ENCODE assay signal across 18 cellular contexts in genomic region chr13:68996671-68997030, GRCh38.
DNase-seq lines count a peak whose midpoint lies in the region; ATAC-seq and TF ChIP-seq lines count a peak whose summit lies in the region.
"Had no signal": no experiment of that assay in that cellular context is flagged by ENCODE, and none has a peak within 500 bp of the region (broad histone marks: within the 10 kb centered on the region; RNA-seq: fewer than 3 reads in every experiment).

No MANE protein-coding gene starts in this region.

- ATAC-seq in GM23338 (no peak), GM19397 (IDR thresholded peaks at IDR 0.05; ENCODE audit: unreplicated experiment) (no peak)

- H3K36me3 Mint-ChIP-seq in GM23338 (ENCODE audit: low read depth) = peaks cover 16% of the 10 kb centered on the region; the same call in 2 of the 3 replicates
- H3K36me3 Mint-ChIP-seq in T-helper 2 cell treated with Interferon-gamma antibody and Interleukin-4, amounts not matched to agents 5 μg/mL and 100 μg/mL, for 36 hours (ENCODE audit: low read depth) = no peaks in the 10 kb centered on the region
- H3K36me3 Mint-ChIP-seq: CD14-positive monocyte; CD4-positive, alpha-beta memory T cell; CD4-positive, CD25-positive, alpha-beta regulatory T cell; CD8-positive, alpha-beta memory T cell had no signal

- H3K27me3 ChIP-seq in GM23338 (ENCODE audit: insufficient read depth) (no peaks in the 10 kb centered on the region), HUES48 (ENCODE audit: control insufficient read depth, insufficient read depth, low read length) (no peaks in the 10 kb centered on the region), neuron (ENCODE audit: insufficient read depth, low read length) (no peaks in the 10 kb centered on the region)
- H3K27me3 ChIP-seq: BE2C, BLaER1 had no signal

- H3K4me1 ChIP-seq in GM23338 (ENCODE audit: insufficient read depth) = peaks cover 30% of the 10 kb centered on the region
- peaks cover 28% of the 10 kb centered on the region for H3K4me1 ChIP-seq in HUES48 (ENCODE audit: control insufficient read depth, insufficient read depth, low read length)
- H3K4me1 ChIP-seq in neuron (ENCODE audit: insufficient read depth, low read length) = peaks cover 9% of the 10 kb centered on the region
- H3K4me1 ChIP-seq: BE2C, BLaER1 had no signal

- no peak overlapping the region for H3K27ac ChIP-seq in GM23338 (ENCODE audit: low read depth)
- H3K27ac ChIP-seq in HUES48 (ENCODE audit: low read depth, low read length) = peak overlapping the region; percentile 16
- H3K27ac ChIP-seq: BLaER1 had no signal

- TF ChIP-seq CTCF in GM23338 (conservative IDR thresholded peaks at IDR 0.05; ENCODE audit: low read depth in 2 of 2) = no peak

- no peaks in the 10 kb centered on the region for H3K9me2 ChIP-seq in GM23338 (ENCODE audit: insufficient read depth)

- 0 out of 2 replicates have a peak, but pooled peaks cover 8% of the 10 kb centered on the region for H3K9me3 ChIP-seq in HUES48 (ENCODE audit: control insufficient read depth, insufficient read depth, low read length)
- no peaks in the 10 kb centered on the region for H3K9me3 ChIP-seq in neuron (ENCODE audit: low read length)
- H3K9me3 ChIP-seq: BE2C had no signal

- no peaks in the 10 kb centered on the region for H4K20me1 ChIP-seq in GM23338 (replicated peaks; ENCODE audit: insufficient read depth)
- H4K20me1 ChIP-seq: BLaER1 had no signal

- H2AFZ ChIP-seq in GM23338 (no peak overlapping the region), neuron (ENCODE audit: low read depth, low read length) (peak overlapping the region; percentile 10)

- no peaks in the 10 kb centered on the region for H3F3A ChIP-seq in GM23338 (replicated peaks; ENCODE audit: low read depth)

- H3K4me2 ChIP-seq in GM23338 = peak overlapping the region; percentile 29; the same call in 1 of the 2 replicates
- H3K4me2 ChIP-seq: BLaER1 had no signal

- no peaks in the 10 kb centered on the region for H3K79me2 ChIP-seq in GM23338 (replicated peaks; ENCODE audit: insufficient read depth)

- no peak overlapping the region for H3K9ac ChIP-seq in HUES48 (ENCODE audit: low read depth, low read length)
- H3K9ac ChIP-seq: BLaER1 had no signal

- H3K4me1 Mint-ChIP-seq in GM23338 = peaks cover 19% of the 10 kb centered on the region
- no peaks in the 10 kb centered on the region for H3K4me1 Mint-ChIP-seq in T-helper 2 cell treated with Interferon-gamma antibody and Interleukin-4, amounts not matched to agents 5 μg/mL and 100 μg/mL, for 36 hours (ENCODE audit: low read depth)
- H3K4me1 Mint-ChIP-seq: CD14-positive monocyte; CD4-positive, alpha-beta memory T cell; CD4-positive, CD25-positive, alpha-beta regulatory T cell; CD8-positive, alpha-beta memory T cell had no signal

- no peak overlapping the region for H3K4me3 ChIP-seq in GM23338
- H3K4me3 ChIP-seq in HUES48 (ENCODE audit: low read depth, low read length) = no peak overlapping the region
- H3K4me3 ChIP-seq in neuron (ENCODE audit: low read length) = no peak overlapping the region
- H3K4me3 ChIP-seq: BLaER1 had no signal

- DNase-seq in GM23338 (ENCODE audit: low spot score) (no peak), kidney glomerular epithelial cell (lab: John Stamatoyannopoulos, UW) (no peak)
- DNase-seq in T-helper 2 cell treated with Interferon-gamma antibody and Interleukin-4, amounts not matched to agents 5 μg/mL and 100 μg/mL, for 36 hours (ENCODE audit: low spot score) = no peak
- DNase-seq: 8988T; ACHN; BE2C; C1 segment of cervical spinal cord; CD4-positive, alpha-beta memory T cell; CD4-positive, CD25-positive, alpha-beta regulatory T cell; CD8-positive, alpha-beta memory T cell; COR-L47; DMS79 treated with DMSO at 0.1 percent for 48 hours; GF-D8 had no signal

- H3K4me3 Mint-ChIP-seq in GM23338 = no peak overlapping the region
- no peak overlapping the region for H3K4me3 Mint-ChIP-seq in T-helper 2 cell treated with Interferon-gamma antibody and Interleukin-4, amounts not matched to agents 5 μg/mL and 100 μg/mL, for 36 hours
- H3K4me3 Mint-ChIP-seq: CD14-positive monocyte; CD4-positive, alpha-beta memory T cell; CD4-positive, CD25-positive, alpha-beta regulatory T cell; CD8-positive, alpha-beta memory T cell had no signal

- H3K9me3 Mint-ChIP-seq in GM23338 = peaks cover 14% of the 10 kb centered on the region; the same call in 2 of the 3 replicates
- H3K9me3 Mint-ChIP-seq in T-helper 2 cell treated with Interferon-gamma antibody and Interleukin-4, amounts not matched to agents 5 μg/mL and 100 μg/mL, for 36 hours = peaks cover 40% of the 10 kb centered on the region

- H3K27me3 Mint-ChIP-seq in GM23338 (ENCODE audit: insufficient read depth, low read depth, poor library complexity) = no peaks in the 10 kb centered on the region
- no peaks in the 10 kb centered on the region for H3K27me3 Mint-ChIP-seq in T-helper 2 cell treated with Interferon-gamma antibody and Interleukin-4, amounts not matched to agents 5 μg/mL and 100 μg/mL, for 36 hours (ENCODE audit: low read depth)
- H3K27me3 Mint-ChIP-seq: CD4-positive, alpha-beta memory T cell; CD4-positive, CD25-positive, alpha-beta regulatory T cell; CD8-positive, alpha-beta memory T cell had no signal

- no peak overlapping the region for H3K27ac Mint-ChIP-seq in GM23338
- H3K27ac Mint-ChIP-seq in T-helper 2 cell treated with Interferon-gamma antibody and Interleukin-4, amounts not matched to agents 5 μg/mL and 100 μg/mL, for 36 hours = no peak overlapping the region
- H3K27ac Mint-ChIP-seq: CD14-positive monocyte; CD4-positive, alpha-beta memory T cell; CD4-positive, CD25-positive, alpha-beta regulatory T cell; CD8-positive, alpha-beta memory T cell had no signal

- H3K36me3 ChIP-seq in GM23338 (ENCODE audit: insufficient read depth) = no peaks in the 10 kb centered on the region
- H3K36me3 ChIP-seq in HUES48 (ENCODE audit: control insufficient read depth, insufficient read depth, low read length) = no peaks in the 10 kb centered on the region
- no peaks in the 10 kb centered on the region for H3K36me3 ChIP-seq in neuron (ENCODE audit: insufficient read depth, low read length)
- H3K36me3 ChIP-seq: BE2C, BLaER1 had no signal

TF ChIP-seq in GM23338, 12 proteins besides CTCF, POLR2A, EP300 and RAD21 (continues in another document):
- TF ChIP-seq POLR2AphosphoS5 (IDR thresholded peaks at IDR 0.05; ENCODE audit: low read depth) (no peak), ETS1 (IDR thresholded peaks at IDR 0.05) (no peak)
